Comparison of ENCODE assay signal across 34 cellular contexts in the genomic region with DNA sequence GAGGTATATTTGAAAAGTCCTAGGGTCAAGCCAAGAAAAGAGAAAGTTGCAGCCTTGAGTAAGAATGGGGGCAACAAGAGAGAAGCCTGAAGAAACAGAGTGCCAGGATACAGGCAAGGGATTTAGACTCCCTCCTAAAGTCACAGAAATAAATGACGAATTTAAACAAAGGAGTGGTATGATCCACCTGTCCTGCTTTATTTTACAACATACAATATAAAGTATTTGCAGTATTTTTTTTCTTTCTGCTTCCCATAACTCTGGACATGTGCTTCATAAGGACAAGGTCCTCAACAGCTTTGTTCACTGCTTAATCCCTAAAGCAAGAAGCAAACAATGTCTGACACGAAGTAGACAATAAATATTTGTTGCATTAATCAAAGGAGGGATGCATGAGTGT. TPM values are rescaled to one million over a fixed set of nuclear protein-coding genes. Genes with fewer than 3 reads are reported as not detected.
"Had no signal": no experiment of that assay in that cellular context is flagged by ENCODE, and none has a peak within 500 bp of the region (broad histone marks: within the 10 kb centered on the region; RNA-seq: fewer than 3 reads in every experiment).

No MANE protein-coding gene starts in this region.

- H3K27ac ChIP-seq: brain microvascular endothelial cell, cardiac muscle cell, SJCRH30, SK-N-MC, WERI-Rb-1 had no signal

- H3K27me3 ChIP-seq: brain microvascular endothelial cell, cardiac muscle cell, SJCRH30 had no signal

- H3K9me3 Mint-ChIP-seq: activated CD4-positive, alpha-beta memory T cell treated with anti-CD3 and anti-CD28 coated beads, Interleukin-2, amount 10 ng/mL, durations not matched to agents 7 days and 5 days; activated naive CD8-positive, alpha-beta T cell treated with anti-CD3 and anti-CD28 coated beads for 36 hours; central memory CD8-positive, alpha-beta T cell had no signal

- DNase-seq: activated CD4-positive, alpha-beta memory T cell treated with anti-CD3 and anti-CD28 coated beads, Interleukin-2, amount 10 ng/mL, durations not matched to agents 7 days and 5 days; activated CD4-positive, alpha-beta T cell treated with anti-CD3 and anti-CD28 coated beads for 1 hour; activated CD4-positive, alpha-beta T cell treated with anti-CD3 and anti-CD28 coated beads for 48 hours; activated CD4-positive, CD25-positive, alpha-beta regulatory T cell; activated CD8-positive, alpha-beta memory T cell treated with anti-CD3 and anti-CD28 coated beads for 24 hours; activated CD8-positive, alpha-beta memory T cell treated with anti-CD3 and anti-CD28 coated beads, Interleukin-2, amount 10 ng/mL, durations not matched to agents 7 days and 5 days; activated CD8-positive, alpha-beta memory T cell treated with anti-CD3 and anti-CD28 coated beads, Interleukin-2, amount 50 U/mL, for 48 hours; activated effector memory CD4-positive, alpha-beta T cell treated with anti-CD3 and anti-CD28 coated beads, Interleukin-2, amount 50 U/mL, for 16 hours; activated naive CD4-positive, alpha-beta T cell; activated naive CD4-positive, alpha-beta T cell treated with anti-CD3 and anti-CD28 coated beads, Interleukin-2, amount 50 U/mL, for 16 hours; activated naive CD8-positive, alpha-beta T cell treated with anti-CD3 and anti-CD28 coated beads for 36 hours; activated T-cell treated with anti-CD3 and anti-CD28 coated beads, Interleukin-2, amount 50 U/mL, for 48 hours; amniotic stem cell; aorta; brain microvascular endothelial cell; NCI-H1105; NCI-H1417 treated with DMSO at 0.1 percent for 48 hours; NCI-H1930; NCI-H2081 treated with DMSO at 0.1 percent for 48 hours; NCI-H226; NCI-H446 treated with DMSO at 0.1 percent for 48 hours; NCI-H524; NCI-H748 treated with DMSO at 0.1 percent for 48 hours; SHP77; SJCRH30; T1000; WERI-Rb-1 had no signal

- H3K27me3 Mint-ChIP-seq: central memory CD8-positive, alpha-beta T cell had no signal

- H3K4me1 Mint-ChIP-seq: activated CD4-positive, alpha-beta memory T cell treated with anti-CD3 and anti-CD28 coated beads, Interleukin-2, amount 10 ng/mL, durations not matched to agents 7 days and 5 days; activated CD8-positive, alpha-beta memory T cell treated with anti-CD3 and anti-CD28 coated beads, Interleukin-2, amount 10 ng/mL, durations not matched to agents 7 days and 5 days had no signal

- H3K4me3 Mint-ChIP-seq: activated CD4-positive, alpha-beta memory T cell treated with anti-CD3 and anti-CD28 coated beads, Interleukin-2, amount 10 ng/mL, durations not matched to agents 7 days and 5 days; activated CD8-positive, alpha-beta memory T cell treated with anti-CD3 and anti-CD28 coated beads, Interleukin-2, amount 10 ng/mL, durations not matched to agents 7 days and 5 days; activated naive CD8-positive, alpha-beta T cell treated with anti-CD3 and anti-CD28 coated beads for 36 hours; central memory CD8-positive, alpha-beta T cell had no signal

- H3K36me3 ChIP-seq: brain microvascular endothelial cell, cardiac muscle cell, SJCRH30, WERI-Rb-1 had no signal

- H3K27ac Mint-ChIP-seq: activated CD4-positive, alpha-beta memory T cell treated with anti-CD3 and anti-CD28 coated beads, Interleukin-2, amount 10 ng/mL, durations not matched to agents 7 days and 5 days; activated CD8-positive, alpha-beta memory T cell treated with anti-CD3 and anti-CD28 coated beads, Interleukin-2, amount 10 ng/mL, durations not matched to agents 7 days and 5 days; activated naive CD8-positive, alpha-beta T cell treated with anti-CD3 and anti-CD28 coated beads for 36 hours had no signal

- H3K4me3 ChIP-seq: cardiac muscle cell, K562, SJCRH30, SK-N-MC had no signal

- H3K9me3 ChIP-seq: SJCRH30 had no signal

- H3K36me3 Mint-ChIP-seq: activated CD8-positive, alpha-beta memory T cell treated with anti-CD3 and anti-CD28 coated beads, Interleukin-2, amount 10 ng/mL, durations not matched to agents 7 days and 5 days; activated naive CD8-positive, alpha-beta T cell treated with anti-CD3 and anti-CD28 coated beads for 36 hours had no signal

- ATAC-seq: activated CD8-positive, alpha-beta memory T cell treated with anti-CD3 and anti-CD28 coated beads, Interleukin-2, amount 10 ng/mL, durations not matched to agents 7 days and 5 days; K562; Panc1 had no signal

RNA-seq across cellular contexts. Expression of gene IFNG, which starts 57.4 kb away (rescaled TPM):
- total RNA-seq: aorta, cardiac muscle cell, M059J, RPMI7951, SJCRH30 had no signal
- polyA plus RNA-seq: aorta, K562 had no signal
